12 cellular contexts compared by ENCODE assay signal in genomic region chr10:114513397-114513796, GRCh38.
A peak's percentile ranks its signal among the peaks of the same experiment; 100 is the strongest.
DNase-seq lines count a peak whose midpoint lies in the region; ATAC-seq and TF ChIP-seq lines count a peak whose summit lies in the region.
"Had no signal": no experiment of that assay in that cellular context is flagged by ENCODE, and none has a peak within 500 bp of the region (broad histone marks: within the 10 kb centered on the region; RNA-seq: fewer than 3 reads in every experiment).

No MANE protein-coding gene starts in this region.

- H3K27ac ChIP-seq in heart left ventricle = peak overlapping the region in 7 of 12 donors; percentile 2 to 64 (median 35)

- no peak for TF ChIP-seq CTCF in heart left ventricle (IDR thresholded peaks at IDR 0.05)

- no peak for TF ChIP-seq POLR2A in heart left ventricle (IDR thresholded peaks at IDR 0.05)

- H3K9me3 Mint-ChIP-seq in stimulated activated naive CD8-positive, alpha-beta T cell treated with anti-CD3 and anti-CD28 coated beads, Interleukin-15, amount 100 ng/mL, for 72 hours = peaks cover 0 to 7% of the 10 kb centered on the region in 2 donors

- no peak overlapping the region for H3K9ac ChIP-seq in endocrine pancreas (ENCODE audit: control insufficient read depth, insufficient read depth, low read length)

- H3K4me1 Mint-ChIP-seq in stimulated activated naive CD8-positive, alpha-beta T cell treated with anti-CD3 and anti-CD28 coated beads, Interleukin-15, amount 100 ng/mL, for 72 hours = peaks cover 91% of the 10 kb centered on the region

- peaks cover 0 to 47% (median 0%) of the 10 kb centered on the region in 9 donors for H3K36me3 ChIP-seq in heart left ventricle
- no peaks in the 10 kb centered on the region for H3K36me3 ChIP-seq in endocrine pancreas (ENCODE audit: control insufficient read depth, insufficient read depth, low read length)

- intact Hi-C loops in heart left ventricle (cut with DNase I) = no loop called here
- intact Hi-C loops in Right ventricle myocardium inferior (cut with DNase I) = no loop called here

- no peak for DNase-seq in heart left ventricle
- no peak for DNase-seq in Right ventricle myocardium inferior (ENCODE audit: missing footprints)
- DNase-seq in NCI-H2081 treated with DMSO at 0.1 percent for 48 hours (lab: John Stamatoyannopoulos, UW) = peak; percentile 19
- DNase-seq in stimulated activated naive CD8-positive, alpha-beta T cell treated with anti-CD3 and anti-CD28 coated beads, Interleukin-15, amount 100 ng/mL, for 72 hours = no peak
- DNase-seq in NCI-H187 treated with DMSO at 0.1 percent for 48 hours (lab: John Stamatoyannopoulos, UW) = no peak
- DNase-seq in cortex of kidney (lab: John Stamatoyannopoulos, UW) = no peak
- no peak for DNase-seq in stimulated activated CD4-positive, alpha-beta T cell treated with anti-CD3 and anti-CD28 coated beads, Interleukin-15, amount 100 ng/mL, for 24 hours
- DNase-seq: DMS 273 treated with DMSO at 0.1 percent for 48 hours, head of caudate nucleus, islet precursor cell, NCI-H345 had no signal

- peak overlapping the region; percentile 69 to 79 for H3K27ac Mint-ChIP-seq in stimulated activated naive CD8-positive, alpha-beta T cell treated with anti-CD3 and anti-CD28 coated beads, Interleukin-15, amount 100 ng/mL, for 72 hours

- H3K9me3 ChIP-seq in heart left ventricle = no peaks in the 10 kb centered on the region
- H3K9me3 ChIP-seq in endocrine pancreas (ENCODE audit: control insufficient read depth, low read length) = no peaks in the 10 kb centered on the region

- H3K27me3 Mint-ChIP-seq in stimulated activated naive CD8-positive, alpha-beta T cell treated with anti-CD3 and anti-CD28 coated beads, Interleukin-15, amount 100 ng/mL, for 72 hours = no peaks in the 10 kb centered on the region

- WGBS in heart left ventricle, 4 donors = 53 to 66% (median 58%) methylated on average over 5 of the region's 5 CpGs

- H3K4me3 ChIP-seq in heart left ventricle = no peak overlapping the region
- H3K4me3 ChIP-seq in endocrine pancreas (ENCODE audit: control insufficient read depth, insufficient read depth, low read length) = peak overlapping the region; percentile 19

- H3K4me1 ChIP-seq in heart left ventricle = peaks cover 5 to 79% (median 56%) of the 10 kb centered on the region in 12 donors
- no peaks in the 10 kb centered on the region for H3K4me1 ChIP-seq in endocrine pancreas (ENCODE audit: control insufficient read depth, insufficient read depth, low read length)

- ATAC-seq in heart left ventricle (no peak), Right ventricle myocardium inferior (no peak)
- peak; percentile 36 for ATAC-seq in stimulated activated naive CD8-positive, alpha-beta T cell treated with anti-CD3 and anti-CD28 coated beads, Interleukin-15, amount 100 ng/mL, for 72 hours

- H3K27me3 ChIP-seq in heart left ventricle (no peaks in the 10 kb centered on the region), endocrine pancreas (ENCODE audit: control insufficient read depth, insufficient read depth, low read length) (no peaks in the 10 kb centered on the region)

- peak overlapping the region; percentile 76 to 81 for H3K4me3 Mint-ChIP-seq in stimulated activated naive CD8-positive, alpha-beta T cell treated with anti-CD3 and anti-CD28 coated beads, Interleukin-15, amount 100 ng/mL, for 72 hours
